ENCODE assay signal across 9 cellular contexts in the genomic region with DNA sequence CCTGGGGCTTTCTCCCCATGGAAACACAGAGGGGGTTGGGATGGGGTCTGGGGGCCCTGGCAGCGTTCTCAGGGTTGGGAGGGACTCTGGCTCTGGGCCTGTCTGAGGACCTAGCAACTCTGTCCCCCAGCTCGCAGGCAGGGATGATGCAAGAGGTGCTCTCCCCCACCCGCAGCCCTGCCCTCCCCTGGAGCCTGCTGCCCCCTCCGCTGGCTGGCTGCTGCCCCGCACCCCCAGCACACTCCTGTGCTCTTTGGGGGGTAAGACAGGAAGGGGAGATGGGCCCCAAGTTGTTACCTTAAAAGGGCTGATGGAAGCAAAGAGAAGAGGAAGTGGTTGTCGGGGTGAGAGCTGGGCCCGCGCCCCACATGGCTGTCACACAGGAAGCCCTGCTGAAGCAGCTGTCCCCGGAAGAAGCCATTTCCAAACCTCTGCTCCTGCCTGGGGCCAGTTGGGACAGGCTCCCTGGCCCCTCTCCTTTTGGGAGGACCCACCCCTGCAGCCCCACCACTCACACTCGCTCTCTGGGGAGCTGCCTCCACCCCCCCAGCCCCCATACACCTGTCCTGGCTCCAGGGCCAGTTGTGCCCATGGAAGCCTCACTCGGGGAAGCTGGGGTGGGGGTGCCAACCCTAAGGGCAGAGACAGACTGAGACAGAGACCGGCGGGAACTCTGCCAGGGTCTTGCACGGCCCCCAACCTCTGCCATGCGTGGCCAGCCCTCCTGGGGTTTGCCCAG. TPM values are rescaled to one million over a fixed set of nuclear protein-coding genes. Genes with fewer than 3 reads are reported as not detected.
DNase-seq lines count a peak whose midpoint lies in the region; ATAC-seq and TF ChIP-seq lines count a peak whose summit lies in the region.
"Had no signal": no experiment of that assay in that cellular context is flagged by ENCODE, and none has a peak within 500 bp of the region (broad histone marks: within the 10 kb centered on the region; RNA-seq: fewer than 3 reads in every experiment).

No MANE protein-coding gene starts in this region.

- no peak for ATAC-seq in lung (ENCODE audit: insufficient read depth, low FRiP score)
- ATAC-seq in stimulated activated memory B cell treated with anti-CD40 and anti-IgM and Interleukin-4, amounts not matched to agents 10 μg/mL and 1 μg/mL and 100 μg/mL, for 72 hours = peak; percentile 65

- in situ Hi-C loops in HAP-1 (cut with MboI; ENCODE audit: low sequenced_read_pairs) = no loop called here

- H4K8ac ChIP-seq in H9 (replicated peaks; ENCODE audit: insufficient read length, low read depth, low read length) = no peak overlapping the region

- DNase-seq in GM19240 (ENCODE audit: insufficient read length, low spot score) (peak; percentile 64), Peyer's patch (peak; percentile 59 to 94 (median 90)), lung (ENCODE audit: low spot score) (peak; percentile 57), NCI-H2196 treated with DMSO at 0.1 percent for 48 hours (lab: John Stamatoyannopoulos, UW; ENCODE audit: unreplicated experiment) (no peak), HAP-1 (ENCODE audit: low spot score in 2 of 2) (no peak), H9 (no peak)
- peak; percentile 81 for DNase-seq in activated effector memory CD4-positive, alpha-beta T cell treated with Interleukin-2 at 50 U/mL for 16 hours

- no peak overlapping the region for H3K4ac ChIP-seq in H9 (ENCODE audit: low read depth, low read length)

- H3K36me3 Mint-ChIP-seq in stimulated activated memory B cell treated with anti-CD40 and anti-IgM and Interleukin-4, amounts not matched to agents 10 μg/mL and 1 μg/mL and 100 μg/mL, for 72 hours = peaks cover 44% of the 10 kb centered on the region
- H3K36me3 Mint-ChIP-seq in H9 (ENCODE audit: insufficient read depth in 1 of 3, low read depth in 3 of 3) = peaks cover 0 to 1% (median 0%) of the 10 kb centered on the region in 3 experiments; a peak in 2 of 7 replicates

- H3K23me2 ChIP-seq in H9 (ENCODE audit: insufficient read length, low read depth, low read length, poor library complexity, severe bottlenecking) = peaks cover 4% of the 10 kb centered on the region

- H2BK5ac ChIP-seq in H9 (ENCODE audit: insufficient read length, low read length) = no peak overlapping the region

- H3K14ac ChIP-seq in H9 (ENCODE audit: insufficient read depth, low read length) = no peak overlapping the region

- peaks cover 4% of the 10 kb centered on the region for H4K20me1 ChIP-seq in H9 (ENCODE audit: control insufficient read depth, insufficient read depth, insufficient read length)

- H3T11ph ChIP-seq in H9 (ENCODE audit: low read length) = no peak overlapping the region

- TF ChIP-seq CTCF in Peyer's patch (IDR thresholded peaks at IDR 0.05) = no peak
- TF ChIP-seq CTCF in lung (IDR thresholded peaks at IDR 0.05; ENCODE audit: control extremely low read depth, extremely low read depth) = no peak
- no peak for TF ChIP-seq CTCF in H9 (conservative IDR thresholded peaks at IDR 0.05)

- H3K4me3 Mint-ChIP-seq in stimulated activated memory B cell treated with anti-CD40 and anti-IgM and Interleukin-4, amounts not matched to agents 10 μg/mL and 1 μg/mL and 100 μg/mL, for 72 hours = peak overlapping the region; percentile 94
- H3K4me3 Mint-ChIP-seq in H9 = no peak overlapping the region

- TF ChIP-seq POLR2A in Peyer's patch (IDR thresholded peaks at IDR 0.05) = no peak

- no peak overlapping the region for H2AK5ac ChIP-seq in H9 (ENCODE audit: insufficient read length, low read length)

- H3K9me3 Mint-ChIP-seq in stimulated activated memory B cell treated with anti-CD40 and anti-IgM and Interleukin-4, amounts not matched to agents 10 μg/mL and 1 μg/mL and 100 μg/mL, for 72 hours = no peaks in the 10 kb centered on the region
- H3K9me3 Mint-ChIP-seq in H9 = no peaks in the 10 kb centered on the region
- H3K9me3 Mint-ChIP-seq: neural crest cell had no signal

- no peak overlapping the region for H3K23ac ChIP-seq in H9 (ENCODE audit: insufficient read length, low read depth, low read length)

- no peak overlapping the region for H2AFZ ChIP-seq in H9 (ENCODE audit: low read length)

- no peak overlapping the region for H4K5ac ChIP-seq in H9 (ENCODE audit: insufficient read length, low read depth, low read length)

- H3K4me3 ChIP-seq in Peyer's patch = peak overlapping the region; percentile 65 to 97 (median 67)
- no peak overlapping the region for H3K4me3 ChIP-seq in lung
- no peak overlapping the region for H3K4me3 ChIP-seq in HAP-1

- H2BK15ac ChIP-seq in H9 (ENCODE audit: low read depth, low read length) = no peak overlapping the region

- no peaks in the 10 kb centered on the region for H3K79me1 ChIP-seq in H9 (ENCODE audit: insufficient read depth, low read depth, low read length, poor library complexity, severe bottlenecking)

- H3K27me3 ChIP-seq in Peyer's patch (no peaks in the 10 kb centered on the region), lung (ENCODE audit: control insufficient read depth, insufficient read depth) (no peaks in the 10 kb centered on the region), HAP-1 (ENCODE audit: low read depth) (no peaks in the 10 kb centered on the region), H9 (ENCODE audit: insufficient read depth, low read length) (peaks cover 4% of the 10 kb centered on the region; the same call in 1 of the 2 replicates)

- H3K9me3 ChIP-seq in Peyer's patch = no peaks in the 10 kb centered on the region
- H3K9me3 ChIP-seq in lung (ENCODE audit: control insufficient read depth in 2 of 2, insufficient read depth in 1 of 2, low read length in 1 of 2) = no peaks in the 10 kb centered on the region
- H3K9me3 ChIP-seq in HAP-1 = no peaks in the 10 kb centered on the region
- no peaks in the 10 kb centered on the region for H3K9me3 ChIP-seq in H9 (ENCODE audit: control insufficient read depth, low read depth, low read length)

- peak overlapping the region; percentile 80 to 97 (median 86) for H3K27ac ChIP-seq in Peyer's patch
- H3K27ac ChIP-seq in lung (ENCODE audit: low read depth in 1 of 2, low read length in 1 of 2) = peak overlapping the region in 1 of 2 donors; percentile 60
- no peak overlapping the region for H3K27ac ChIP-seq in H9 (ENCODE audit: insufficient read length, low read depth, low read length)

- WGBS in lung, 2 donors = 26 to 60% methylated on average over 14 to 15 of the region's 15 CpGs
- no CpG with 5 or more reads among the region's 15 CpGs for WGBS in H9 (ENCODE audit: extremely low coverage, insufficient read length, low lambda C conversion rate)

- H3K56ac ChIP-seq in H9 (ENCODE audit: insufficient read length, low read depth, low read length) = no peak overlapping the region

- no peak overlapping the region for H2BK12ac ChIP-seq in H9 (ENCODE audit: insufficient read length, low read depth, low read length)

- no peak overlapping the region for H4K91ac ChIP-seq in H9 (ENCODE audit: insufficient read length, low read depth, low read length)

- H3K4me1 ChIP-seq in Peyer's patch (peaks cover 0 to 34% (median 19%) of the 10 kb centered on the region in 4 donors), lung (ENCODE audit: control insufficient read depth in 2 of 2, insufficient read depth in 2 of 2, low read length in 2 of 2) (peaks cover 0 to 6% of the 10 kb centered on the region in 2 donors), HAP-1 (peaks cover 8% of the 10 kb centered on the region), H9 (ENCODE audit: insufficient read depth, low read length) (no peaks in the 10 kb centered on the region)

- no peak overlapping the region for H3K4me2 ChIP-seq in H9 (ENCODE audit: insufficient read depth, insufficient read length, low read length)

- no peaks in the 10 kb centered on the region for H3K79me2 ChIP-seq in H9 (ENCODE audit: insufficient read depth, low read length)

- no peak overlapping the region for H3K9ac ChIP-seq in H9 (ENCODE audit: extremely low read depth, insufficient read length, low read length)

- no peaks in the 10 kb centered on the region for H3K27me3 Mint-ChIP-seq in stimulated activated memory B cell treated with anti-CD40 and anti-IgM and Interleukin-4, amounts not matched to agents 10 μg/mL and 1 μg/mL and 100 μg/mL, for 72 hours
- peaks cover 31% of the 10 kb centered on the region for H3K27me3 Mint-ChIP-seq in H9 (ENCODE audit: low read depth)

- no peak overlapping the region for H2BK20ac ChIP-seq in H9 (ENCODE audit: low read depth, low read length, poor library complexity, severe bottlenecking)

- H3K36me3 ChIP-seq in Peyer's patch = no peaks in the 10 kb centered on the region
- H3K36me3 ChIP-seq in lung (ENCODE audit: control insufficient read depth in 2 of 2, insufficient read depth in 2 of 2, low read length in 2 of 2) = peaks cover 0 to 4% of the 10 kb centered on the region in 2 donors
- peaks cover 6% of the 10 kb centered on the region for H3K36me3 ChIP-seq in HAP-1 (replicated peaks)

- H3K4me1 Mint-ChIP-seq in stimulated activated memory B cell treated with anti-CD40 and anti-IgM and Interleukin-4, amounts not matched to agents 10 μg/mL and 1 μg/mL and 100 μg/mL, for 72 hours = peaks cover 41% of the 10 kb centered on the region
- H3K4me1 Mint-ChIP-seq in H9 = peaks cover 4 to 17% of the 10 kb centered on the region in 2 experiments

- H3K18ac ChIP-seq in H9 (ENCODE audit: insufficient read length, low read depth, low read length) = no peak overlapping the region

- H3K27ac Mint-ChIP-seq in stimulated activated memory B cell treated with anti-CD40 and anti-IgM and Interleukin-4, amounts not matched to agents 10 μg/mL and 1 μg/mL and 100 μg/mL, for 72 hours = peak overlapping the region; percentile 98
- H3K27ac Mint-ChIP-seq in H9 = no peak overlapping the region

- no peak overlapping the region for H2BK120ac ChIP-seq in H9 (ENCODE audit: low read depth, low read length, poor library complexity, severe bottlenecking)

RNA-seq across cellular contexts. Expression of a gene that starts 2.5 kb away (rescaled TPM):
- 100 to 1,000 TPM in 1 of 4 donors, 10 to 100 TPM in 3; 21.2 to 205 (median 32.1) TPM for total RNA-seq in Peyer's patch
- 100 to 1,000 TPM in 1 of 2 donors, 10 to 100 TPM in 1; 47.7 to 143 TPM for total RNA-seq in lung
- 100 to 1,000 TPM in 1 of 2 donors, 10 to 100 TPM in 1; 41.8 to 419 TPM for polyA plus RNA-seq in lung
- 3.4 and 4.8 TPM in 2 replicates for total RNA-seq in H9 (2021)

RNA-seq across cellular contexts. Expression of a gene that starts 7.6 kb away (rescaled TPM):
- total RNA-seq in Peyer's patch (100 to 1,000 TPM; 227 to 487 (median 370) TPM), lung (100 to 1,000 TPM in 1 of 2 donors, 1 to 10 TPM in 1; 9.8 to 111 TPM), H9 (2021) (202 and 218 TPM in 2 replicates)
- polyA plus RNA-seq in lung = 100 to 1,000 TPM; 253 to 320 TPM

RNA-seq across cellular contexts. Expression of a gene that starts 7.8 kb away (rescaled TPM):
- total RNA-seq in Peyer's patch (100 to 1,000 TPM in 3 of 4 donors, 10 to 100 TPM in 1; 56.1 to 283 (median 260) TPM), lung (10 to 100 TPM; 24.0 to 96.0 TPM), H9 (2021) (30.3 TPM in 2 replicates)
- polyA plus RNA-seq in lung = 10 to 100 TPM; 63.4 to 86.8 TPM

RNA-seq across cellular contexts. Expression of a gene that starts 13.2 kb away (rescaled TPM):
- total RNA-seq in Peyer's patch = 100 to 1,000 TPM in 3 of 4 donors, 10 to 100 TPM in 1; 97.4 to 195 (median 133) TPM
- 10 to 100 TPM; 16.3 to 22.4 TPM for total RNA-seq in lung
- 10 to 100 TPM in 1 of 2 donors, 1 to 10 TPM in 1; 8.3 to 32.8 TPM for polyA plus RNA-seq in lung
- 21.5 and 21.8 TPM in 2 replicates for total RNA-seq in H9 (2021)

Comparison
In these comparisons a context has a peak if more than half of its experiments do, and no peak if none do; other contexts are left out.
1. DNase-seq: peak in GM19240 (single experiment), Peyer's patch (3 of 3), activated effector memory CD4-positive, alpha-beta T cell treated with Interleukin-2 at 50 U/mL for 16 hours (single experiment) and lung (single experiment); none in NCI-H2196 treated with DMSO at 0.1 percent for 48 hours (single experiment), HAP-1 (0 of 2) and H9 (single experiment).
2. H3K4me3 ChIP-seq: peak in Peyer's patch (4 of 4); none in lung (single experiment) and HAP-1 (single experiment).